Comparison of ENCODE assay signal across 1 cellular context in the genomic region with DNA sequence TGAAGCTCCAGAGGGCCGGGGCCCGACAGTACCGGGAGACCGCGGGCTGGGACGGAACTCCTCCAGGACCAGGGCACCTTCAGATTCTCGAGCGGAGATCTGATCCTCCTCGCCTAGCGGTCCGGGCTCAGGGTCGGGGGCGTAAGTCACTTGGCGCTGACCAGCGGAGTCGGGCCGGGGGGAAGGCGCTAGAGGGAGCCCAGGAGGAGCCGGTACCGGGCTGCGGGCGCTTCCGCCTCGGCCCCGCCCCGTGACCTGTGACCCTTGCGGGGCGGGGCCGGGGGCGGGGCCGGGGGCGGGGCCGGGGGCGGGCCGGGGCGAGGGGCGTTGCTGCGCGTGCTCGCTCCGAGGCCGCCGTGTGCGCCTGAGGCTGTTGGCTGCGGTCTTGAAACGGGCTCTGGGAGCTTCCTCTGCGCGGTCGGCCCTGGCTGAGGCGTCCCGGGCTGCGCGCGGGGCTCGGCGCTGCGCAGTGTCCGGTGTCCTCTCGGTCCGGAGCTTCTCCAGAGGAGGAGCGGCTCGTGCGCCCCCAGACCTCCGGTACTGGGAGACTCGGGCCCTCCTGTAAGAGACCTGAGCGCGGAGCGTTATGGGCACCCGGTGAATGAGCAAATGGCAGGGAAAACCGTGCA.
TF ChIP-seq lines count a peak whose summit lies in the region.

ARSA (minus strand) TSS at position 239 of the 629 bp plus-strand sequence. CDS start 373 bp downstream, outside the sequence.

TF ChIP-seq in HepG2, 621 proteins besides CTCF, POLR2A, EP300 and RAD21 (continued from another document and continues in another):
- TF ChIP-seq, protein P1, sequence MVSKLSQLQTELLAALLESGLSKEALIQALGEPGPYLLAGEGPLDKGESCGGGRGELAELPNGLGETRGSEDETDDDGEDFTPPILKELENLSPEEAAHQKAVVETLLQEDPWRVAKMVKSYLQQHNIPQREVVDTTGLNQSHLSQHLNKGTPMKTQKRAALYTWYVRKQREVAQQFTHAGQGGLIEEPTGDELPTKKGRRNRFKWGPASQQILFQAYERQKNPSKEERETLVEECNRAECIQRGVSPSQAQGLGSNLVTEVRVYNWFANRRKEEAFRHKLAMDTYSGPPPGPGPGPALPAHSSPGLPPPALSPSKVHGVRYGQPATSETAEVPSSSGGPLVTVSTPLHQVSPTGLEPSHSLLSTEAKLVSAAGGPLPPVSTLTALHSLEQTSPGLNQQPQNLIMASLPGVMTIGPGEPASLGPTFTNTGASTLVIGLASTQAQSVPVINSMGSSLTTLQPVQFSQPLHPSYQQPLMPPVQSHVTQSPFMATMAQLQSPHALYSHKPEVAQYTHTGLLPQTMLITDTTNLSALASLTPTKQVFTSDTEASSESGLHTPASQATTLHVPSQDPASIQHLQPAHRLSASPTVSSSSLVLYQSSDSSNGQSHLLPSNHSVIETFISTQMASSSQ (IDR thresholded peaks at IDR 0.05; ENCODE audit: low read depth): no peak
- TF ChIP-seq, protein P1 (CRISPR knock-in tag; IDR thresholded peaks at IDR 0.05; ENCODE audit: borderline replicate concordance): no peak
- no peak for TF ChIP-seq KLF13 (CRISPR knock-in tag; IDR thresholded peaks at IDR 0.05)
- TF ChIP-seq ZNF260 (CRISPR knock-in tag; IDR thresholded peaks at IDR 0.05; ENCODE audit: borderline replicate concordance, low read depth): no peak
- no peak for TF ChIP-seq SRSF1 (optimal IDR thresholded peaks at IDR 0.05; ENCODE audit: low read depth, low read length)
- TF ChIP-seq JUN (CRISPR knock-in tag; IDR thresholded peaks at IDR 0.05): no peak
- TF ChIP-seq ZNF549 (CRISPR knock-in tag; IDR thresholded peaks at IDR 0.05): no peak
- TF ChIP-seq ZNF160 (CRISPR knock-in tag; IDR thresholded peaks at IDR 0.05): no peak
- TF ChIP-seq ZNF674 (CRISPR knock-in tag; IDR thresholded peaks at IDR 0.05; ENCODE audit: low read depth): no peak
- TF ChIP-seq CCAR2 (optimal IDR thresholded peaks at IDR 0.05; ENCODE audit: low read depth, low read length): no peak
- TF ChIP-seq CBX1 (IDR thresholded peaks at IDR 0.05; ENCODE audit: low read depth): no peak
- TF ChIP-seq RXRB (CRISPR knock-in tag; IDR thresholded peaks at IDR 0.05; ENCODE audit: borderline replicate concordance): no peak
- TF ChIP-seq JDP2 (CRISPR knock-in tag; IDR thresholded peaks at IDR 0.05; ENCODE audit: borderline replicate concordance): no peak
- no peak for TF ChIP-seq SMARCC2 (IDR thresholded peaks at IDR 0.05)
- TF ChIP-seq HIVEP1 (CRISPR knock-in tag; IDR thresholded peaks at IDR 0.05): no peak
- TF ChIP-seq ZNF703 (CRISPR knock-in tag; IDR thresholded peaks at IDR 0.05; ENCODE audit: borderline replicate concordance): 0 out of 2 replicates have a peak, but pooled peaks have one; percentile 36
- no peak for TF ChIP-seq SYNCRIP (IDR thresholded peaks at IDR 0.05; ENCODE audit: insufficient read depth, low read depth, low read length)
- no peak for TF ChIP-seq ZBTB40 (IDR thresholded peaks at IDR 0.05)
- no peak for TF ChIP-seq ZBTB40 (CRISPR knock-in tag; IDR thresholded peaks at IDR 0.05)
- no peak for TF ChIP-seq ZNF30 (CRISPR knock-in tag; IDR thresholded peaks at IDR 0.05)
- no peak for TF ChIP-seq RBM22 (optimal IDR thresholded peaks at IDR 0.05; ENCODE audit: low read length)
- TF ChIP-seq, protein P2, sequence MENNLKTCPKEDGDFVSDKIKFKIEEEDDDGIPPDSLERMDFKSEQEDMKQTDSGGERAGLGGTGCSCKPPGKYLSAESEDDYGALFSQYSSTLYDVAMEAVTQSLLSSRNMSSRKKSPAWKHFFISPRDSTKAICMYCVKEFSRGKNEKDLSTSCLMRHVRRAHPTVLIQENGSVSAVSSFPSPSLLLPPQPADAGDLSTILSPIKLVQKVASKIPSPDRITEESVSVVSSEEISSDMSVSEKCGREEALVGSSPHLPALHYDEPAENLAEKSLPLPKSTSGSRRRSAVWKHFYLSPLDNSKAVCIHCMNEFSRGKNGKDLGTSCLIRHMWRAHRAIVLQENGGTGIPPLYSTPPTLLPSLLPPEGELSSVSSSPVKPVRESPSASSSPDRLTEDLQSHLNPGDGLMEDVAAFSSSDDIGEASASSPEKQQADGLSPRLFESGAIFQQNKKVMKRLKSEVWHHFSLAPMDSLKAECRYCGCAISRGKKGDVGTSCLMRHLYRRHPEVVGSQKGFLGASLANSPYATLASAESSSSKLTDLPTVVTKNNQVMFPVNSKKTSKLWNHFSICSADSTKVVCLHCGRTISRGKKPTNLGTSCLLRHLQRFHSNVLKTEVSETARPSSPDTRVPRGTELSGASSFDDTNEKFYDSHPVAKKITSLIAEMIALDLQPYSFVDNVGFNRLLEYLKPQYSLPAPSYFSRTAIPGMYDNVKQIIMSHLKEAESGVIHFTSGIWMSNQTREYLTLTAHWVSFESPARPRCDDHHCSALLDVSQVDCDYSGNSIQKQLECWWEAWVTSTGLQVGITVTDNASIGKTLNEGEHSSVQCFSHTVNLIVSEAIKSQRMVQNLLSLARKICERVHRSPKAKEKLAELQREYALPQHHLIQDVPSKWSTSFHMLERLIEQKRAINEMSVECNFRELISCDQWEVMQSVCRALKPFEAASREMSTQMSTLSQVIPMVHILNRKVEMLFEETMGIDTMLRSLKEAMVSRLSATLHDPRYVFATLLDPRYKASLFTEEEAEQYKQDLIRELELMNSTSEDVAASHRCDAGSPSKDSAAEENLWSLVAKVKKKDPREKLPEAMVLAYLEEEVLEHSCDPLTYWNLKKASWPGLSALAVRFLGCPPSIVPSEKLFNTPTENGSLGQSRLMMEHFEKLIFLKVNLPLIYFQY (CRISPR knock-in tag; IDR thresholded peaks at IDR 0.05; ENCODE audit: borderline replicate concordance): peak; percentile 85
- TF ChIP-seq BORCS8-MEF2B (CRISPR knock-in tag; IDR thresholded peaks at IDR 0.05): no peak; the same call in 1 of the 2 replicates
- no peak for TF ChIP-seq SMARCE1 (IDR thresholded peaks at IDR 0.05; ENCODE audit: borderline replicate concordance)
- no peak for TF ChIP-seq RORA (CRISPR knock-in tag; IDR thresholded peaks at IDR 0.05)
- TF ChIP-seq, protein P3, sequence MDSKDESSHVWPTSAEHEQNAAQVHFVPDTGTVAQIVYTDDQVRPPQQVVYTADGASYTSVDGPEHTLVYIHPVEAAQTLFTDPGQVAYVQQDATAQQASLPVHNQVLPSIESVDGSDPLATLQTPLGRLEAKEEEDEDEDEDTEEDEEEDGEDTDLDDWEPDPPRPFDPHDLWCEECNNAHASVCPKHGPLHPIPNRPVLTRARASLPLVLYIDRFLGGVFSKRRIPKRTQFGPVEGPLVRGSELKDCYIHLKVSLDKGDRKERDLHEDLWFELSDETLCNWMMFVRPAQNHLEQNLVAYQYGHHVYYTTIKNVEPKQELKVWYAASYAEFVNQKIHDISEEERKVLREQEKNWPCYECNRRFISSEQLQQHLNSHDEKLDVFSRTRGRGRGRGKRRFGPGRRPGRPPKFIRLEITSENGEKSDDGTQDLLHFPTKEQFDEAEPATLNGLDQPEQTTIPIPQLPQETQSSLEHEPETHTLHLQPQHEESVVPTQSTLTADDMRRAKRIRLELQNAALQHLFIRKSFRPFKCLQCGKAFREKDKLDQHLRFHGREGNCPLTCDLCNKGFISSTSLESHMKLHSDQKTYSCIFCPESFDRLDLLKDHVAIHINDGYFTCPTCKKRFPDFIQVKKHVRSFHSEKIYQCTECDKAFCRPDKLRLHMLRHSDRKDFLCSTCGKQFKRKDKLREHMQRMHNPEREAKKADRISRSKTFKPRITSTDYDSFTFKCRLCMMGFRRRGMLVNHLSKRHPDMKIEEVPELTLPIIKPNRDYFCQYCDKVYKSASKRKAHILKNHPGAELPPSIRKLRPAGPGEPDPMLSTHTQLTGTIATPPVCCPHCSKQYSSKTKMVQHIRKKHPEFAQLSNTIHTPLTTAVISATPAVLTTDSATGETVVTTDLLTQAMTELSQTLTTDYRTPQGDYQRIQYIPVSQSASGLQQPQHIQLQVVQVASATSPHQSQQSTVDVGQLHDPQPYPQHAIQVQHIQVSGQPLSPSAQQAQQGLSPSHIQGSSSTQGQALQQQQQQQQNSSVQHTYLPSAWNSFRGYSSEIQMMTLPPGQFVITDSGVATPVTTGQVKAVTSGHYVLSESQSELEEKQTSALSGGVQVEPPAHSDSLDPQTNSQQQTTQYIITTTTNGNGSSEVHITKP (CRISPR knock-in tag; IDR thresholded peaks at IDR 0.05; ENCODE audit: low read depth): no peak
- TF ChIP-seq, protein P4, sequence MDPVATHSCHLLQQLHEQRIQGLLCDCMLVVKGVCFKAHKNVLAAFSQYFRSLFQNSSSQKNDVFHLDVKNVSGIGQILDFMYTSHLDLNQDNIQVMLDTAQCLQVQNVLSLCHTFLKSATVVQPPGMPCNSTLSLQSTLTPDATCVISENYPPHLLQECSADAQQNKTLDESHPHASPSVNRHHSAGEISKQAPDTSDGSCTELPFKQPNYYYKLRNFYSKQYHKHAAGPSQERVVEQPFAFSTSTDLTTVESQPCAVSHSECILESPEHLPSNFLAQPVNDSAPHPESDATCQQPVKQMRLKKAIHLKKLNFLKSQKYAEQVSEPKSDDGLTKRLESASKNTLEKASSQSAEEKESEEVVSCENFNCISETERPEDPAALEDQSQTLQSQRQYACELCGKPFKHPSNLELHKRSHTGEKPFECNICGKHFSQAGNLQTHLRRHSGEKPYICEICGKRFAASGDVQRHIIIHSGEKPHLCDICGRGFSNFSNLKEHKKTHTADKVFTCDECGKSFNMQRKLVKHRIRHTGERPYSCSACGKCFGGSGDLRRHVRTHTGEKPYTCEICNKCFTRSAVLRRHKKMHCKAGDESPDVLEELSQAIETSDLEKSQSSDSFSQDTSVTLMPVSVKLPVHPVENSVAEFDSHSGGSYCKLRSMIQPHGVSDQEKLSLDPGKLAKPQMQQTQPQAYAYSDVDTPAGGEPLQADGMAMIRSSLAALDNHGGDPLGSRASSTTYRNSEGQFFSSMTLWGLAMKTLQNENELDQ (CRISPR knock-in tag; IDR thresholded peaks at IDR 0.05; ENCODE audit: borderline replicate concordance): no peak
- TF ChIP-seq BRF2 (CRISPR knock-in tag; IDR thresholded peaks at IDR 0.05): no peak
